In the genomic region with DNA sequence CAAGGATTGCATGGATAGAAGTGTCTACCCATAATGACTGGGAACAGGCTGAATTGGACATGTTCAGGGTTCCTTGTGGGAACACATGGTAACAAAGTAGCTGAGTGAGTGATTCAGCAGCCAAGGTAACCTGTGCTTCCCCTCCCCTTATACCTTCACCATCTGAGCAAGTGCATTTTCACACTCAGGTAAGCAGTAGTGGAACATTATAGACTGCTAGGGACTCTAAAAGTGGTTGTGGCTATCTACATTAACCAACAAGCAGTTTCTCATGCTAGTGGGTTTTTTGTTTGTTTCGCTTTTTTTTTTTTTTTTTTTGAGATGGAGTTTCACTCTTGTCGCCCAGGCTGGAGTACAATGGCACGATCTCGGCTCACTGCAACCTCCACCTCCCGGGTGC, we compare ENCODE assay signal across 30 cellular contexts. TPM values are rescaled to one million over a fixed set of nuclear protein-coding genes. Genes with fewer than 3 reads are reported as not detected.
DNase-seq lines count a peak whose midpoint lies in the region; ATAC-seq and TF ChIP-seq lines count a peak whose summit lies in the region.
"Had no signal": no experiment of that assay in that cellular context is flagged by ENCODE, and none has a peak within 500 bp of the region (broad histone marks: within the 10 kb centered on the region; RNA-seq: fewer than 3 reads in every experiment).

No MANE protein-coding gene starts in this region.

- no peak overlapping the region for H2AK5ac ChIP-seq in neuronal stem cell (ENCODE audit: low read depth, low read length)

- H3K79me1 ChIP-seq in neuronal stem cell (ENCODE audit: low read depth, low read length) = no peaks in the 10 kb centered on the region

- H3K27ac Mint-ChIP-seq in activated CD8-positive, alpha-beta T cell treated with anti-CD3 and anti-CD28 coated beads, Interleukin-2, amount 10 ng/mL, durations not matched to agents 7 days and 5 days = peak overlapping the region; percentile 96
- no peak overlapping the region for H3K27ac Mint-ChIP-seq in activated CD8-positive, alpha-beta T cell treated with anti-CD3 and anti-CD28 coated beads for 36 hours
- H3K27ac Mint-ChIP-seq in stimulated activated effector memory CD8-positive, alpha-beta T cell treated with anti-CD3 and anti-CD28 coated beads, Interleukin-12 subunit alpha, Interleukin-12 subunit beta, amount 100 ng/mL, for 72 hours = peak overlapping the region; percentile 88
- H3K27ac Mint-ChIP-seq in neural progenitor cell = no peak overlapping the region
- H3K27ac Mint-ChIP-seq: activated naive CD8-positive, alpha-beta T cell treated with anti-CD3 and anti-CD28 coated beads, Interleukin-2, amount 50 U/mL, for 24 hours; CD8-positive, alpha-beta T cell; progenitor cell of endocrine pancreas; stimulated activated memory B cell treated with anti-CD40 and anti-IgM and Interleukin-4, amounts not matched to agents 10 μg/mL and 1 μg/mL and 100 μg/mL, for 72 hours had no signal

- no CpG with 5 or more reads among the region's 5 CpGs for WGBS in neuronal stem cell (ENCODE audit: extremely low coverage in 2 of 2, insufficient read length in 2 of 2, insufficient replicate concordance in 1 of 2), 2 donors

- H3K23ac ChIP-seq in neuronal stem cell (ENCODE audit: low read depth, low read length, poor library complexity) = no peak overlapping the region

- H3K9ac ChIP-seq in Loucy (ENCODE audit: low read depth, low read length, poor library complexity, severe bottlenecking) = peak overlapping the region; percentile 73
- no peak overlapping the region for H3K9ac ChIP-seq in neuronal stem cell (ENCODE audit: low read depth, low read length, poor library complexity)
- H3K9ac ChIP-seq in neural progenitor cell = no peak overlapping the region

- ATAC-seq in activated CD8-positive, alpha-beta T cell treated with anti-CD3 and anti-CD28 coated beads, Interleukin-2, amount 10 ng/mL, durations not matched to agents 7 days and 5 days = peak; percentile 81
- no peak for ATAC-seq in activated CD8-positive, alpha-beta T cell treated with anti-CD3 and anti-CD28 coated beads for 36 hours
- ATAC-seq in GM21423 (IDR thresholded peaks at IDR 0.05; ENCODE audit: unreplicated experiment) = peak; percentile 79
- peak; percentile 43 for ATAC-seq in stimulated activated effector memory CD8-positive, alpha-beta T cell treated with anti-CD3 and anti-CD28 coated beads, Interleukin-12 subunit alpha, Interleukin-12 subunit beta, amount 100 ng/mL, for 72 hours
- ATAC-seq: activated naive CD8-positive, alpha-beta T cell treated with anti-CD3 and anti-CD28 coated beads, Interleukin-2, amount 50 U/mL, for 24 hours; CD8-positive, alpha-beta T cell; gastrocnemius medialis; left lung; sciatic nerve; stimulated activated memory B cell treated with anti-CD40 and anti-IgM and Interleukin-4, amounts not matched to agents 10 μg/mL and 1 μg/mL and 100 μg/mL, for 72 hours had no signal

- no peak overlapping the region for H3K18ac ChIP-seq in neuronal stem cell (ENCODE audit: low read length)

- H3K9me2 ChIP-seq in Loucy (replicated peaks; ENCODE audit: low read depth, low read length) = no peaks in the 10 kb centered on the region

- H2BK15ac ChIP-seq in neuronal stem cell (ENCODE audit: low read length) = no peak overlapping the region

- peaks cover 38% of the 10 kb centered on the region for H3K4me1 Mint-ChIP-seq in activated CD8-positive, alpha-beta T cell treated with anti-CD3 and anti-CD28 coated beads, Interleukin-2, amount 10 ng/mL, durations not matched to agents 7 days and 5 days (ENCODE audit: low read depth)
- peaks cover 11% of the 10 kb centered on the region for H3K4me1 Mint-ChIP-seq in activated CD8-positive, alpha-beta T cell treated with anti-CD3 and anti-CD28 coated beads for 36 hours (ENCODE audit: low read depth)
- peaks cover 10% of the 10 kb centered on the region for H3K4me1 Mint-ChIP-seq in stimulated activated effector memory CD8-positive, alpha-beta T cell treated with anti-CD3 and anti-CD28 coated beads, Interleukin-12 subunit alpha, Interleukin-12 subunit beta, amount 100 ng/mL, for 72 hours
- no peaks in the 10 kb centered on the region for H3K4me1 Mint-ChIP-seq in neural progenitor cell

- no peak overlapping the region for H2BK12ac ChIP-seq in neuronal stem cell (ENCODE audit: low read length)

- H3K9me3 ChIP-seq in Loucy (ENCODE audit: insufficient read depth, low read depth, low read length) (peaks cover 5% of the 10 kb centered on the region; the same call in 1 of the 2 replicates), neuronal stem cell (replicated peaks in 1 of 2; ENCODE audit: control insufficient read depth in 2 of 2, insufficient read depth in 1 of 2, low read depth in 1 of 2, low read length in 2 of 2) (no peaks in the 10 kb centered on the region), neural progenitor cell (ENCODE audit: low read depth) (no peaks in the 10 kb centered on the region)
- H3K9me3 ChIP-seq: gastrocnemius medialis, left lung, neutrophil, Peyer's patch, suprapubic skin had no signal

- H3K9me3 Mint-ChIP-seq in activated CD8-positive, alpha-beta T cell treated with anti-CD3 and anti-CD28 coated beads, Interleukin-2, amount 10 ng/mL, durations not matched to agents 7 days and 5 days (ENCODE audit: insufficient read depth) = no peaks in the 10 kb centered on the region
- H3K9me3 Mint-ChIP-seq in activated CD8-positive, alpha-beta T cell treated with anti-CD3 and anti-CD28 coated beads for 36 hours = peaks cover 5% of the 10 kb centered on the region
- peaks cover 2% of the 10 kb centered on the region for H3K9me3 Mint-ChIP-seq in stimulated activated effector memory CD8-positive, alpha-beta T cell treated with anti-CD3 and anti-CD28 coated beads, Interleukin-12 subunit alpha, Interleukin-12 subunit beta, amount 100 ng/mL, for 72 hours
- peaks cover 7% of the 10 kb centered on the region for H3K9me3 Mint-ChIP-seq in neural progenitor cell
- H3K9me3 Mint-ChIP-seq: CD8-positive, alpha-beta T cell; stimulated activated memory B cell treated with anti-CD40 and anti-IgM and Interleukin-4, amounts not matched to agents 10 μg/mL and 1 μg/mL and 100 μg/mL, for 72 hours had no signal

- no peak overlapping the region for H3K4ac ChIP-seq in neuronal stem cell (ENCODE audit: low read length)

- H3K4me2 ChIP-seq in Loucy (ENCODE audit: low read depth, low read length, poor library complexity, severe bottlenecking) = peak overlapping the region; percentile 82
- H3K4me2 ChIP-seq in neuronal stem cell (ENCODE audit: insufficient read depth, low read length, poor library complexity, severe bottlenecking) = no peak overlapping the region
- H3K4me2 ChIP-seq in neural progenitor cell = no peak overlapping the region

- H3F3A ChIP-seq in Loucy (ENCODE audit: low read depth) (peaks cover 10% of the 10 kb centered on the region), neural progenitor cell (ENCODE audit: low read depth) (no peaks in the 10 kb centered on the region)

- intact Hi-C loops in activated CD8-positive, alpha-beta T cell treated with anti-CD3 and anti-CD28 coated beads for 36 hours (cut with micrococcal nuclease) = no loop called here

- H3K36me3 ChIP-seq in Loucy (ENCODE audit: insufficient read depth, low read length) (peaks cover 15% of the 10 kb centered on the region), neuronal stem cell (replicated peaks in 1 of 2; ENCODE audit: control insufficient read depth in 2 of 2, insufficient read depth in 2 of 2, low read length in 2 of 2) (no peaks in the 10 kb centered on the region), neural progenitor cell (no peaks in the 10 kb centered on the region)

- H3K27me3 ChIP-seq in Loucy (ENCODE audit: insufficient read depth, low read length, poor library complexity, severe bottlenecking) (no peaks in the 10 kb centered on the region), neuronal stem cell (ENCODE audit: control insufficient read depth in 3 of 3, insufficient read depth in 3 of 3, low read depth in 1 of 3, low read length in 3 of 3) (no peaks in the 10 kb centered on the region), neural progenitor cell (no peaks in the 10 kb centered on the region)
- H3K27me3 ChIP-seq: dorsolateral prefrontal cortex, gastrocnemius medialis, left lung, neutrophil, Peyer's patch, suprapubic skin had no signal

- H3K14ac ChIP-seq in neuronal stem cell (ENCODE audit: low read length) = no peak overlapping the region

- peak overlapping the region; percentile 54 for H3K4me3 Mint-ChIP-seq in activated CD8-positive, alpha-beta T cell treated with anti-CD3 and anti-CD28 coated beads, Interleukin-2, amount 10 ng/mL, durations not matched to agents 7 days and 5 days
- H3K4me3 Mint-ChIP-seq in activated CD8-positive, alpha-beta T cell treated with anti-CD3 and anti-CD28 coated beads for 36 hours = no peak overlapping the region
- H3K4me3 Mint-ChIP-seq in stimulated activated effector memory CD8-positive, alpha-beta T cell treated with anti-CD3 and anti-CD28 coated beads, Interleukin-12 subunit alpha, Interleukin-12 subunit beta, amount 100 ng/mL, for 72 hours = no peak overlapping the region
- no peak overlapping the region for H3K4me3 Mint-ChIP-seq in neural progenitor cell
- H3K4me3 Mint-ChIP-seq: activated naive CD8-positive, alpha-beta T cell treated with anti-CD3 and anti-CD28 coated beads, Interleukin-2, amount 50 U/mL, for 24 hours; CD8-positive, alpha-beta T cell; stimulated activated memory B cell treated with anti-CD40 and anti-IgM and Interleukin-4, amounts not matched to agents 10 μg/mL and 1 μg/mL and 100 μg/mL, for 72 hours had no signal

- CTCF ChIA-PET in activated CD8-positive, alpha-beta T cell treated with anti-CD3 and anti-CD28 coated beads, Interleukin-2, amount 10 ng/mL, durations not matched to agents 7 days and 5 days (lab: Charles Lee) = interaction anchor here (1.0 kb wide), 2 partner anchors 42 to 68 kb away, joined by 3 to 4 read pairs; no protein-coding TSS in a partner anchor
- CTCF ChIA-PET in activated CD8-positive, alpha-beta T cell treated with anti-CD3 and anti-CD28 coated beads for 36 hours (lab: Charles Lee) = no interaction called here

- POLR2A ChIA-PET in activated CD8-positive, alpha-beta T cell treated with anti-CD3 and anti-CD28 coated beads, Interleukin-2, amount 10 ng/mL, durations not matched to agents 7 days and 5 days (lab: Charles Lee) = interaction anchor here (1.0 kb wide), 1 partner anchor 41 kb away, joined by 3 read pairs; no protein-coding TSS in a partner anchor
- POLR2A ChIA-PET in activated CD8-positive, alpha-beta T cell treated with anti-CD3 and anti-CD28 coated beads for 36 hours (lab: Charles Lee) = no interaction called here

- H2AFZ ChIP-seq in Loucy (ENCODE audit: low read length) = no peak overlapping the region
- no peak overlapping the region for H2AFZ ChIP-seq in neuronal stem cell (ENCODE audit: low read length)
- no peak overlapping the region for H2AFZ ChIP-seq in neural progenitor cell (replicated peaks)

- no peak overlapping the region for H3K27ac ChIP-seq in neuronal stem cell (replicated peaks; ENCODE audit: low read length)
- no peak overlapping the region for H3K27ac ChIP-seq in neural progenitor cell
- H3K27ac ChIP-seq: dorsolateral prefrontal cortex, gastrocnemius medialis, left lung, neutrophil, Peyer's patch, suprapubic skin had no signal

- peaks cover 55% of the 10 kb centered on the region for H3K36me3 Mint-ChIP-seq in activated CD8-positive, alpha-beta T cell treated with anti-CD3 and anti-CD28 coated beads, Interleukin-2, amount 10 ng/mL, durations not matched to agents 7 days and 5 days (ENCODE audit: low read depth)
- peaks cover 35% of the 10 kb centered on the region for H3K36me3 Mint-ChIP-seq in activated CD8-positive, alpha-beta T cell treated with anti-CD3 and anti-CD28 coated beads for 36 hours (ENCODE audit: low read depth)
- H3K36me3 Mint-ChIP-seq in stimulated activated effector memory CD8-positive, alpha-beta T cell treated with anti-CD3 and anti-CD28 coated beads, Interleukin-12 subunit alpha, Interleukin-12 subunit beta, amount 100 ng/mL, for 72 hours = peaks cover 13% of the 10 kb centered on the region
- H3K36me3 Mint-ChIP-seq in neural progenitor cell = peaks cover 8% of the 10 kb centered on the region

- H4K91ac ChIP-seq in neuronal stem cell (ENCODE audit: low read depth, low read length, poor library complexity) = no peak overlapping the region

- H3K79me2 ChIP-seq in Loucy (ENCODE audit: insufficient read depth, low read length) (no peaks in the 10 kb centered on the region), neural progenitor cell (ENCODE audit: low read depth) (no peaks in the 10 kb centered on the region)

- peak overlapping the region; percentile 66 for H3K4me3 ChIP-seq in Loucy (ENCODE audit: low read length, poor library complexity, severe bottlenecking)
- no peak overlapping the region for H3K4me3 ChIP-seq in neuronal stem cell (ENCODE audit: low read length in 2 of 2)
- no peak overlapping the region for H3K4me3 ChIP-seq in neural progenitor cell
- H3K4me3 ChIP-seq: dorsolateral prefrontal cortex, gastrocnemius medialis, left lung, Peyer's patch, suprapubic skin had no signal

- TF ChIP-seq CTCF in activated CD8-positive, alpha-beta T cell treated with anti-CD3 and anti-CD28 coated beads for 36 hours (IDR thresholded peaks at IDR 0.05) = no peak
- TF ChIP-seq CTCF in Loucy (conservative IDR thresholded peaks at IDR 0.05; ENCODE audit: low read length) (no peak), neural progenitor cell (IDR thresholded peaks at IDR 0.05) (no peak)

- no peak overlapping the region for H2BK5ac ChIP-seq in neuronal stem cell (ENCODE audit: low read length)

- no peak overlapping the region for H4K8ac ChIP-seq in neuronal stem cell (ENCODE audit: low read depth, low read length)

- H4K20me1 ChIP-seq in Loucy (ENCODE audit: insufficient read depth, low read length, poor library complexity, severe bottlenecking) (no peaks in the 10 kb centered on the region), neural progenitor cell (ENCODE audit: low read depth) (no peaks in the 10 kb centered on the region)

- peak; percentile 22 for DNase-seq in activated CD8-positive, alpha-beta T cell treated with anti-CD3 and anti-CD28 coated beads, Interleukin-2, amount 10 ng/mL, durations not matched to agents 7 days and 5 days
- DNase-seq in activated CD8-positive, alpha-beta T cell treated with anti-CD3 and anti-CD28 coated beads for 36 hours = no peak
- DNase-seq in stimulated activated effector memory CD8-positive, alpha-beta T cell treated with anti-CD3 and anti-CD28 coated beads, Interleukin-12 subunit alpha, Interleukin-12 subunit beta, amount 100 ng/mL, for 72 hours (ENCODE audit: low spot score in 2 of 2) = no peak
- DNase-seq in neuronal stem cell (ENCODE audit: low spot score) (no peak), amygdala (lab: John Stamatoyannopoulos, UW) (no peak), neural progenitor cell (ENCODE audit: low spot score) (no peak)
- DNase-seq: activated effector memory CD4-positive, alpha-beta T cell treated with Interleukin-2 at 50 U/mL for 16 hours; activated naive CD8-positive, alpha-beta T cell treated with anti-CD3 and anti-CD28 coated beads, Interleukin-2, amount 50 U/mL, for 24 hours; activated T-cell treated with anti-CD3 and anti-CD28 coated beads for 4 hours; CD8-positive, alpha-beta T cell; dorsolateral prefrontal cortex; gastrocnemius medialis; left lung; mesenchymal stem cell; NCI-H1092 treated with DMSO at 0.1 percent for 48 hours; NCI-H187 treated with DMSO at 0.1 percent for 48 hours; NCI-H2171 treated with DMSO at 0.1 percent for 48 hours; NCI-H524 treated with DMSO at 0.1 percent for 48 hours; Peyer's patch; SHP77 treated with DMSO at 0.1 percent for 48 hours; stimulated activated CD4-positive, alpha-beta T cell treated with anti-CD3 and anti-CD28 coated beads, Interleukin-12 subunit alpha, Interleukin-12 subunit beta, amount 100 ng/mL, for 4 hours; stimulated activated CD4-positive, alpha-beta T cell treated with anti-CD3 and anti-CD28 coated beads, Interleukin-4, amount 100 ng/mL, for 24 hours; T1000 had no signal

- H3K4me1 ChIP-seq in Loucy (ENCODE audit: insufficient read depth, low read length, poor library complexity, severe bottlenecking) = peaks cover 54% of the 10 kb centered on the region
- peaks cover 0 to 7% of the 10 kb centered on the region in 2 donors for H3K4me1 ChIP-seq in neuronal stem cell (ENCODE audit: control insufficient read depth in 2 of 2, insufficient read depth in 1 of 2, low read depth in 1 of 2, low read length in 2 of 2)
- H3K4me1 ChIP-seq in neural progenitor cell = no peaks in the 10 kb centered on the region
- H3K4me1 ChIP-seq: left lung, Peyer's patch, suprapubic skin had no signal

- no peak overlapping the region for H2BK120ac ChIP-seq in neuronal stem cell (ENCODE audit: low read depth, low read length)

- no peaks in the 10 kb centered on the region for H3K27me3 Mint-ChIP-seq in activated CD8-positive, alpha-beta T cell treated with anti-CD3 and anti-CD28 coated beads, Interleukin-2, amount 10 ng/mL, durations not matched to agents 7 days and 5 days (ENCODE audit: low read depth)
- H3K27me3 Mint-ChIP-seq in activated CD8-positive, alpha-beta T cell treated with anti-CD3 and anti-CD28 coated beads for 36 hours = no peaks in the 10 kb centered on the region
- H3K27me3 Mint-ChIP-seq in neural progenitor cell (ENCODE audit: insufficient read depth, low read depth) = peaks cover under 1% of the 10 kb centered on the region
- H3K27me3 Mint-ChIP-seq: activated naive CD8-positive, alpha-beta T cell treated with anti-CD3 and anti-CD28 coated beads, Interleukin-2, amount 50 U/mL, for 24 hours; progenitor cell of endocrine pancreas; stimulated activated memory B cell treated with anti-CD40 and anti-IgM and Interleukin-4, amounts not matched to agents 10 μg/mL and 1 μg/mL and 100 μg/mL, for 72 hours had no signal

RNA-seq across cellular contexts. Expression of gene KIZ, which starts 41.4 kb away (rescaled TPM):
- total RNA-seq in activated CD8-positive, alpha-beta T cell treated with anti-CD3 and anti-CD28 coated beads, Interleukin-2, amount 10 ng/mL, durations not matched to agents 7 days and 5 days = 10 to 100 TPM; 16.2 to 19.9 TPM
- total RNA-seq in activated CD8-positive, alpha-beta T cell treated with anti-CD3 and anti-CD28 coated beads for 36 hours = 10 to 100 TPM; 13.1 to 13.2 TPM
- polyA plus RNA-seq in neuronal stem cell (2013, experiment 1 of 2) = 15.6 TPM
- 17.1 TPM for polyA plus RNA-seq in neuronal stem cell (2013, experiment 2 of 2)
- total RNA-seq in neural progenitor cell (ENCODE audit: low replicate concordance) = 40.5 and 60.0 TPM in 2 replicates

Comparison
In these comparisons a context has a peak if more than half of its experiments do, and no peak if none do; other contexts are left out.
1. H3K27ac Mint-ChIP-seq: peak in activated CD8-positive, alpha-beta T cell treated with anti-CD3 and anti-CD28 coated beads, Interleukin-2, amount 10 ng/mL, durations not matched to agents 7 days and 5 days (single experiment) and stimulated activated effector memory CD8-positive, alpha-beta T cell treated with anti-CD3 and anti-CD28 coated beads, Interleukin-12 subunit alpha, Interleukin-12 subunit beta, amount 100 ng/mL, for 72 hours (single experiment); none in activated CD8-positive, alpha-beta T cell treated with anti-CD3 and anti-CD28 coated beads for 36 hours (single experiment) and neural progenitor cell (single experiment).